In genomic region chr17:49835472-49835871, GRCh38 we compare ENCODE assay signal across 1 cellular context.
TF ChIP-seq lines count a peak whose summit lies in the region.

No MANE protein-coding gene starts in this region.

TF ChIP-seq in A549, 52 proteins besides CTCF, POLR2A, EP300 and RAD21 (continued from another document):
- TF ChIP-seq BCL3 (IDR thresholded peaks at IDR 0.05) (no peak), RARB (CRISPR knock-in tag; IDR thresholded peaks at IDR 0.05) (no peak), CEBPB (IDR thresholded peaks at IDR 0.05) (no peak), KDM1A (IDR thresholded peaks at IDR 0.05; ENCODE audit: low read depth) (no peak), KDM5A (IDR thresholded peaks at IDR 0.05) (no peak), FOSB (CRISPR knock-in tag; IDR thresholded peaks at IDR 0.05) (no peak), GATA3 (IDR thresholded peaks at IDR 0.05; ENCODE audit: borderline replicate concordance) (no peak), MAZ (IDR thresholded peaks at IDR 0.05; ENCODE audit: borderline replicate concordance, low read depth, low read length) (no peak), NFE2L2 (conservative IDR thresholded peaks at IDR 0.05; ENCODE audit: low read length) (no peak), CBX2 (IDR thresholded peaks at IDR 0.05; ENCODE audit: borderline replicate concordance, low read depth) (no peak), HOXB5 (CRISPR knock-in tag; IDR thresholded peaks at IDR 0.05) (no peak)
- TF ChIP-seq, protein P1, sequence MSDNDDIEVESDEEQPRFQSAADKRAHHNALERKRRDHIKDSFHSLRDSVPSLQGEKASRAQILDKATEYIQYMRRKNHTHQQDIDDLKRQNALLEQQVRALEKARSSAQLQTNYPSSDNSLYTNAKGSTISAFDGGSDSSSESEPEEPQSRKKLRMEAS (IDR thresholded peaks at IDR 0.05): no peak
- TF ChIP-seq, protein P2, sequence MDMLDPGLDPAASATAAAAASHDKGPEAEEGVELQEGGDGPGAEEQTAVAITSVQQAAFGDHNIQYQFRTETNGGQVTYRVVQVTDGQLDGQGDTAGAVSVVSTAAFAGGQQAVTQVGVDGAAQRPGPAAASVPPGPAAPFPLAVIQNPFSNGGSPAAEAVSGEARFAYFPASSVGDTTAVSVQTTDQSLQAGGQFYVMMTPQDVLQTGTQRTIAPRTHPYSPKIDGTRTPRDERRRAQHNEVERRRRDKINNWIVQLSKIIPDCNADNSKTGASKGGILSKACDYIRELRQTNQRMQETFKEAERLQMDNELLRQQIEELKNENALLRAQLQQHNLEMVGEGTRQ (IDR thresholded peaks at IDR 0.05): no peak
